Comparison of ENCODE assay signal across 8 cellular contexts in the genomic region with DNA sequence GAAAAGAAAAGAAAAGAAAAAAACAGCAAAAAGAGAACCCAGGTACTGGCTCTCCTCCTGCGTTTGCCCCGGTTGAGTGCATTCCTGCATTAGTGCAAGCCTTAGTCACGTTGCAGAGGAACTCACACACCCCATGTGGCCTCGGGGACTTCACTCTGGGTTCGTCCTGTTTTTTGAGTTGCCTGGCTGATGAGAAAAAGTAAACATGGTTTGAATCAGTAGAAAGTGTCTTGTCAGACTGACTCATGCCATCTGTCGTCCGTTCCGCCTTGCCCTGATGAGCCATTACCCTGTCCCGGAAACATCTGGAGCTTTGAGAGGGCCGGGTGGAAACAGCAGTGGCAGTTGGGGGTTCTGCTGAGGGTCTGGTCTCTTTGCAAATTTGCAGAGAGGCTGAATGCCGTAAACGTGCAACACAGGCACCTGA. TPM values are rescaled to one million over a fixed set of nuclear protein-coding genes. Genes with fewer than 3 reads are reported as not detected.
DNase-seq lines count a peak whose midpoint lies in the region; ATAC-seq and TF ChIP-seq lines count a peak whose summit lies in the region.

No MANE protein-coding gene starts in this region.

- intact Hi-C loops in activated CD4-positive, alpha-beta T cell treated with anti-CD3 and anti-CD28 coated beads, Interleukin-2, amount 10 ng/mL, durations not matched to agents 24 days and 14 days (cut with micrococcal nuclease), result loop anchor here (1.0 to 5.0 kb wide), 2 partner anchors 10 to 1005 kb away; a partner anchor contains a TSS

- H3K36me3 ChIP-seq in ACC112 (ENCODE audit: insufficient read depth, low read length), result peaks cover 20% of the 10 kb centered on the region

- H3K27ac ChIP-seq in ACC112 (ENCODE audit: low read depth, low read length) (peak overlapping the region; percentile 92), epithelial cell of prostate (peak overlapping the region; percentile 84)

- peak overlapping the region; percentile 98 for H3K27ac Mint-ChIP-seq in activated CD4-positive, alpha-beta T cell treated with anti-CD3 and anti-CD28 coated beads, Interleukin-2, amount 10 ng/mL, durations not matched to agents 24 days and 14 days
- peak overlapping the region; percentile 85 for H3K27ac Mint-ChIP-seq in nephron progenitor cell

- H2AFZ ChIP-seq in ACC112 (ENCODE audit: low read length, unreplicated experiment), result no peak overlapping the region

- no peaks in the 10 kb centered on the region for H3K27me3 ChIP-seq in ACC112 (ENCODE audit: insufficient read depth, low read length)

- TF ChIP-seq CTCF in nephron progenitor cell (IDR thresholded peaks at IDR 0.05), result no peak

- peak; percentile 93 for ATAC-seq in GM19324 (IDR thresholded peaks at IDR 0.05; ENCODE audit: low FRiP score, unreplicated experiment)
- peak; percentile 90 for ATAC-seq in HG03432 (IDR thresholded peaks at IDR 0.05; ENCODE audit: unreplicated experiment)

- no peaks in the 10 kb centered on the region for H3K27me3 Mint-ChIP-seq in activated CD4-positive, alpha-beta T cell treated with anti-CD3 and anti-CD28 coated beads, Interleukin-2, amount 10 ng/mL, durations not matched to agents 24 days and 14 days
- peaks cover 3% of the 10 kb centered on the region for H3K27me3 Mint-ChIP-seq in nephron progenitor cell (ENCODE audit: low read depth, poor library complexity)

- no peaks in the 10 kb centered on the region for H3K9me3 Mint-ChIP-seq in activated CD4-positive, alpha-beta T cell treated with anti-CD3 and anti-CD28 coated beads, Interleukin-2, amount 10 ng/mL, durations not matched to agents 24 days and 14 days
- no peaks in the 10 kb centered on the region for H3K9me3 Mint-ChIP-seq in nephron progenitor cell

- peak overlapping the region; percentile 44 for H3K4me3 ChIP-seq in ACC112 (ENCODE audit: low read depth, low read length)

- peaks cover 85% of the 10 kb centered on the region for H3K79me2 ChIP-seq in ACC112 (ENCODE audit: control insufficient read depth, insufficient read depth, low read length, unreplicated experiment)

- peak; percentile 87 for DNase-seq in activated CD4-positive, alpha-beta T cell treated with anti-CD3 and anti-CD28 coated beads, Interleukin-2, amount 10 ng/mL, durations not matched to agents 24 days and 14 days
- DNase-seq in epithelial cell of prostate (ENCODE audit: low read depth, low spot score) (peak; percentile 92), nephron progenitor cell (peak; percentile 37), ureter (ENCODE audit: low spot score) (peak; percentile 67), NCI-H146 (lab: John Stamatoyannopoulos, UW) (no peak)

- peak overlapping the region; percentile 66 for H3K4me3 Mint-ChIP-seq in activated CD4-positive, alpha-beta T cell treated with anti-CD3 and anti-CD28 coated beads, Interleukin-2, amount 10 ng/mL, durations not matched to agents 24 days and 14 days
- peak overlapping the region; percentile 67 for H3K4me3 Mint-ChIP-seq in nephron progenitor cell

- peaks cover 71% of the 10 kb centered on the region for H3K4me1 ChIP-seq in ACC112 (ENCODE audit: control insufficient read depth, insufficient read depth, low read length, unreplicated experiment)

- peaks cover 84% of the 10 kb centered on the region for H3K4me1 Mint-ChIP-seq in activated CD4-positive, alpha-beta T cell treated with anti-CD3 and anti-CD28 coated beads, Interleukin-2, amount 10 ng/mL, durations not matched to agents 24 days and 14 days
- H3K4me1 Mint-ChIP-seq in nephron progenitor cell, result peaks cover 66% of the 10 kb centered on the region

- H3K36me3 Mint-ChIP-seq in activated CD4-positive, alpha-beta T cell treated with anti-CD3 and anti-CD28 coated beads, Interleukin-2, amount 10 ng/mL, durations not matched to agents 24 days and 14 days (ENCODE audit: low read depth), result peaks cover 58% of the 10 kb centered on the region
- peaks cover 7% of the 10 kb centered on the region for H3K36me3 Mint-ChIP-seq in nephron progenitor cell (ENCODE audit: low read depth)

RNA-seq across cellular contexts. Expression of a gene that starts 16.3 kb away (rescaled TPM):
- 361 and 371 TPM in 2 replicates for total RNA-seq in activated CD4-positive, alpha-beta T cell treated with anti-CD3 and anti-CD28 coated beads, Interleukin-2, amount 10 ng/mL, durations not matched to agents 24 days and 14 days
- total RNA-seq in ureter, result 167 TPM

RNA-seq across cellular contexts. Expression of a gene that starts 44.5 kb away (rescaled TPM):
- total RNA-seq in activated CD4-positive, alpha-beta T cell treated with anti-CD3 and anti-CD28 coated beads, Interleukin-2, amount 10 ng/mL, durations not matched to agents 24 days and 14 days, result not detected in 2 replicates
- 1.6 TPM for total RNA-seq in ureter
